ENCODE assay signal across 12 cellular contexts in genomic region chr2:20992201-20992711, GRCh38. TPM values are rescaled to one million over a fixed set of nuclear protein-coding genes. Genes with fewer than 3 reads are reported as not detected.
A peak's percentile ranks its signal among the peaks of the same experiment; 100 is the strongest.
DNase-seq lines count a peak whose midpoint lies in the region; ATAC-seq and TF ChIP-seq lines count a peak whose summit lies in the region.
"Had no signal": no experiment of that assay in that cellular context is flagged by ENCODE, and none has a peak within 500 bp of the region (broad histone marks: within the 10 kb centered on the region; RNA-seq: fewer than 3 reads in every experiment).

No MANE protein-coding gene starts in this region.

- H3K9me2 ChIP-seq in SK-N-SH (no peaks in the 10 kb centered on the region), hepatocyte (replicated peaks; ENCODE audit: insufficient read depth) (no peaks in the 10 kb centered on the region)

- CTCF ChIA-PET in SK-N-SH (lab: Yijun Ruan, JAX), result interaction anchor here (0.6 to 2.0 kb wide), 6 partner anchors 10 to 331 kb away, joined by 3 to 14 read pairs (median 3); no protein-coding TSS in a partner anchor

- no peaks in the 10 kb centered on the region for H4K20me1 ChIP-seq in SK-N-SH (ENCODE audit: insufficient read depth)
- H4K20me1 ChIP-seq in hepatocyte (ENCODE audit: insufficient read depth, poor library complexity, severe bottlenecking), result no peaks in the 10 kb centered on the region

- H3K9me3 ChIP-seq in SK-N-SH (no peaks in the 10 kb centered on the region), hepatocyte (ENCODE audit: low read depth) (no peaks in the 10 kb centered on the region), gastrocnemius medialis (no peaks in the 10 kb centered on the region), suprapubic skin (no peaks in the 10 kb centered on the region)

- H2AFZ ChIP-seq in SK-N-SH (ENCODE audit: low read depth), result no peak overlapping the region
- H2AFZ ChIP-seq in hepatocyte, result no peak overlapping the region

- intact Hi-C loops in gastrocnemius medialis (cut with DNase I; ENCODE audit: low total_unique reads), result no loop called here

- in situ Hi-C loops in gastrocnemius medialis (cut with MboI; ENCODE audit: low sequenced_read_pairs in 4 of 4), result no loop called here

- no peak overlapping the region for H3K27ac Mint-ChIP-seq in naive thymus-derived CD8-positive, alpha-beta T cell
- H3K27ac Mint-ChIP-seq: activated naive CD4-positive, alpha-beta T cell treated with anti-CD3 and anti-CD28 coated beads, Interleukin-2, amount 10 ng/mL, durations not matched to agents 7 days and 5 days; progenitor cell of endocrine pancreas had no signal

- TF ChIP-seq POLR2A in gastrocnemius medialis (IDR thresholded peaks at IDR 0.05) (no peak), suprapubic skin (IDR thresholded peaks at IDR 0.05) (no peak)

- no peak for TF ChIP-seq RAD21 in SK-N-SH (IDR thresholded peaks at IDR 0.05; ENCODE audit: low read length)

- WGBS in SK-N-SH (ENCODE audit: low lambda C conversion rate), result 32% methylated on average over 8 of the region's 8 CpGs
- WGBS in hepatocyte (ENCODE audit: low lambda C conversion rate, missing lambda C conversion rate), result 44% methylated on average over 8 of the region's 8 CpGs
- 43% methylated on average over 8 of the region's 8 CpGs for WGBS in suprapubic skin

- ATAC-seq in gastrocnemius medialis, result peak; percentile 68 to 78
- no peak for ATAC-seq in naive thymus-derived CD8-positive, alpha-beta T cell

- H3K4me3 Mint-ChIP-seq in naive thymus-derived CD8-positive, alpha-beta T cell, result no peak overlapping the region
- H3K4me3 Mint-ChIP-seq: activated naive CD4-positive, alpha-beta T cell treated with anti-CD3 and anti-CD28 coated beads, Interleukin-2, amount 10 ng/mL, durations not matched to agents 7 days and 5 days had no signal

- H3K79me2 ChIP-seq in SK-N-SH (ENCODE audit: insufficient read depth), result no peaks in the 10 kb centered on the region
- no peaks in the 10 kb centered on the region for H3K79me2 ChIP-seq in hepatocyte

- no peaks in the 10 kb centered on the region for H3K4me1 Mint-ChIP-seq in naive thymus-derived CD8-positive, alpha-beta T cell
- H3K4me1 Mint-ChIP-seq: activated naive CD4-positive, alpha-beta T cell treated with anti-CD3 and anti-CD28 coated beads, Interleukin-2, amount 10 ng/mL, durations not matched to agents 7 days and 5 days had no signal

- peaks cover 0 to 44% of the 10 kb centered on the region in 2 experiments; a peak in 2 of 4 replicates for H3K4me1 ChIP-seq in SK-N-SH (ENCODE audit: control insufficient read depth in 1 of 2, insufficient read depth in 2 of 2, low read depth in 1 of 2, low read length in 1 of 2)
- H3K4me1 ChIP-seq in hepatocyte (ENCODE audit: insufficient read depth), result peaks cover 7% of the 10 kb centered on the region
- peaks cover 3 to 6% of the 10 kb centered on the region in 2 donors for H3K4me1 ChIP-seq in gastrocnemius medialis
- no peaks in the 10 kb centered on the region for H3K4me1 ChIP-seq in suprapubic skin

- H3K27ac ChIP-seq in SK-N-SH (ENCODE audit: low read depth in 2 of 2, low read length in 1 of 2), result no peak overlapping the region
- peak overlapping the region; percentile 1 for H3K27ac ChIP-seq in hepatocyte
- no peak overlapping the region for H3K27ac ChIP-seq in gastrocnemius medialis
- H3K27ac ChIP-seq in suprapubic skin, result no peak overlapping the region

- H3K4me3 ChIP-seq in SK-N-SH (ENCODE audit: low read depth in 2 of 2, low read length in 1 of 2), result no peak overlapping the region
- H3K4me3 ChIP-seq in hepatocyte, result no peak overlapping the region
- no peak overlapping the region for H3K4me3 ChIP-seq in gastrocnemius medialis
- H3K4me3 ChIP-seq in suprapubic skin, result no peak overlapping the region

- H3K9me3 Mint-ChIP-seq in naive thymus-derived CD8-positive, alpha-beta T cell, result peaks cover 0 to 2% (median 0%) of the 10 kb centered on the region in 9 donors
- H3K9me3 Mint-ChIP-seq: activated naive CD4-positive, alpha-beta T cell treated with anti-CD3 and anti-CD28 coated beads, Interleukin-2, amount 10 ng/mL, durations not matched to agents 7 days and 5 days had no signal

- no peak overlapping the region for H3K9ac ChIP-seq in SK-N-SH

- H3K36me3 ChIP-seq in SK-N-SH (replicated peaks in 1 of 2; ENCODE audit: control insufficient read depth in 1 of 2, insufficient read depth in 2 of 2, low read length in 1 of 2) (no peaks in the 10 kb centered on the region), hepatocyte (replicated peaks; ENCODE audit: insufficient read depth, low read depth) (no peaks in the 10 kb centered on the region), gastrocnemius medialis (no peaks in the 10 kb centered on the region), suprapubic skin (no peaks in the 10 kb centered on the region)

- no peaks in the 10 kb centered on the region for H3K27me3 ChIP-seq in SK-N-SH (ENCODE audit: insufficient read depth)
- no peaks in the 10 kb centered on the region for H3K27me3 ChIP-seq in hepatocyte
- H3K27me3 ChIP-seq in gastrocnemius medialis, result no peaks in the 10 kb centered on the region
- H3K27me3 ChIP-seq in suprapubic skin, result no peaks in the 10 kb centered on the region

- no peak for TF ChIP-seq CTCF in SK-N-SH (IDR thresholded peaks at IDR 0.05)
- no peak for TF ChIP-seq CTCF in hepatocyte (IDR thresholded peaks at IDR 0.05; ENCODE audit: poor library complexity)
- no peak for TF ChIP-seq CTCF in gastrocnemius medialis (IDR thresholded peaks at IDR 0.05 in 4 of 5, conservative IDR thresholded peaks at IDR 0.05 in 1 of 5)
- no peak for TF ChIP-seq CTCF in suprapubic skin (IDR thresholded peaks at IDR 0.05)

- POLR2A ChIA-PET in SK-N-SH (lab: Yijun Ruan, JAX), result interaction anchor here (0.6 kb wide), 1 partner anchor 34 kb away, joined by 4 read pairs; no protein-coding TSS in a partner anchor
- POLR2A ChIA-PET in naive thymus-derived CD8-positive, alpha-beta T cell (lab: Charles Lee), result no interaction called here

- H3K36me3 Mint-ChIP-seq in naive thymus-derived CD8-positive, alpha-beta T cell, result no peaks in the 10 kb centered on the region
- H3K36me3 Mint-ChIP-seq: activated naive CD4-positive, alpha-beta T cell treated with anti-CD3 and anti-CD28 coated beads, Interleukin-2, amount 10 ng/mL, durations not matched to agents 7 days and 5 days had no signal

- DNase-seq in GM04503 (ENCODE audit: low read depth), result peak; percentile 5
- no peak for DNase-seq in SK-N-SH
- DNase-seq in hepatocyte (ENCODE audit: low spot score), result peak; percentile 50
- peak in 1 of 2 donors; percentile 30 for DNase-seq in gastrocnemius medialis
- no peak for DNase-seq in suprapubic skin (ENCODE audit: low spot score in 2 of 2)
- DNase-seq in SW480 (ENCODE audit: low spot score), result no peak
- DNase-seq in medulla oblongata (ENCODE audit: extremely low spot score), result no peak
- no peak for DNase-seq in naive thymus-derived CD8-positive, alpha-beta T cell
- DNase-seq: activated naive CD4-positive, alpha-beta T cell treated with anti-CD3 and anti-CD28 coated beads, Interleukin-2, amount 10 ng/mL, durations not matched to agents 7 days and 5 days; Karpas-422; SHP77 treated with DMSO at 0.1 percent for 48 hours had no signal

- no peaks in the 10 kb centered on the region for H3F3A ChIP-seq in SK-N-SH (replicated peaks; ENCODE audit: insufficient read depth)

- H3K4me2 ChIP-seq in SK-N-SH (no peak overlapping the region), hepatocyte (no peak overlapping the region)

- TF ChIP-seq EP300 in SK-N-SH (IDR thresholded peaks at IDR 0.05; ENCODE audit: borderline replicate concordance in 1 of 2, low read depth in 1 of 2, low read length in 1 of 2), result peak; percentile 9 to 11; a peak in 1 of 4 replicates
- no peak for TF ChIP-seq EP300 in suprapubic skin (IDR thresholded peaks at IDR 0.05)

- peaks cover 2 to 20% (median 6%) of the 10 kb centered on the region in 5 donors for H3K27me3 Mint-ChIP-seq in naive thymus-derived CD8-positive, alpha-beta T cell
- H3K27me3 Mint-ChIP-seq: activated naive CD4-positive, alpha-beta T cell treated with anti-CD3 and anti-CD28 coated beads, Interleukin-2, amount 10 ng/mL, durations not matched to agents 7 days and 5 days had no signal

TF ChIP-seq in SK-N-SH, 30 proteins besides CTCF, POLR2A, EP300 and RAD21:
- TF ChIP-seq MEF2A (IDR thresholded peaks at IDR 0.05; ENCODE audit: borderline replicate concordance, low read depth) (no peak), RCOR1 (IDR thresholded peaks at IDR 0.05; ENCODE audit: low read length) (peak; percentile 16; the same call in 1 of the 2 replicates), FOXJ3 (CRISPR knock-in tag; IDR thresholded peaks at IDR 0.05) (no peak), PBX3 (IDR thresholded peaks at IDR 0.05) (peak; percentile 41; the same call in 1 of the 2 replicates), TCF12 (IDR thresholded peaks at IDR 0.05) (peak; percentile 47), POLR2AphosphoS5 (IDR thresholded peaks at IDR 0.05; ENCODE audit: low read depth, low read length) (no peak), RXRA (IDR thresholded peaks at IDR 0.05; ENCODE audit: borderline replicate concordance, low read depth) (no peak), ELF1 (IDR thresholded peaks at IDR 0.05) (no peak), YY1 (IDR thresholded peaks at IDR 0.05; ENCODE audit: low read depth) (no peak), TAF1 (IDR thresholded peaks at IDR 0.05; ENCODE audit: borderline replicate concordance, low read depth, low read length) (no peak)

RNA-seq across cellular contexts. Expression of gene APOB, which starts 51.6 kb away (rescaled TPM):
- not detected in 2 replicates for polyA plus RNA-seq in SK-N-SH (2012; rRNA removed)
- polyA plus RNA-seq in SK-N-SH (2012; cell fraction: cytosol; rRNA removed), result under 0.01 TPM in 1 of 2 replicates, not detected in the other
- polyA plus RNA-seq in SK-N-SH (2012; cell fraction: nucleus; rRNA removed), result under 0.01 TPM in 1 of 2 replicates, not detected in the other
- 804 and 814 TPM in 2 replicates for total RNA-seq in hepatocyte
- 123 and 184 TPM in 2 replicates for polyA plus RNA-seq in hepatocyte
- total RNA-seq in gastrocnemius medialis, result 1 to 10 TPM in 2 of 4 donors, under 1 TPM in 2; 0.05 to 8.8 (median 2.3) TPM
- 1 to 10 TPM in 3 of 4 donors, under 1 TPM in 1; 0.55 to 5.6 (median 3.4) TPM for total RNA-seq in suprapubic skin
- not detected for total RNA-seq in naive thymus-derived CD8-positive, alpha-beta T cell
- not detected for polyA plus RNA-seq in naive thymus-derived CD8-positive, alpha-beta T cell

Comparison
In these comparisons a context has a peak if more than half of its experiments do, and no peak if none do; other contexts are left out.
1. DNase-seq: peak in GM04503 (single experiment) and hepatocyte (single experiment); none in SK-N-SH (single experiment), suprapubic skin (0 of 2), SW480 (single experiment), medulla oblongata (single experiment) and naive thymus-derived CD8-positive, alpha-beta T cell (0 of 10).
2. ATAC-seq: peak in gastrocnemius medialis (2 of 2); none in naive thymus-derived CD8-positive, alpha-beta T cell (0 of 2).
3. RNA of gene APOB, which starts 51.6 kb away (total RNA-seq): 804 to 814 TPM in hepatocyte; 0.55 to 5.6 TPM in suprapubic skin, 0.05 to 8.8 TPM in gastrocnemius medialis and not detected in naive thymus-derived CD8-positive, alpha-beta T cell; every median in the first group is over 10 times any median in the second.